In the genomic region with DNA sequence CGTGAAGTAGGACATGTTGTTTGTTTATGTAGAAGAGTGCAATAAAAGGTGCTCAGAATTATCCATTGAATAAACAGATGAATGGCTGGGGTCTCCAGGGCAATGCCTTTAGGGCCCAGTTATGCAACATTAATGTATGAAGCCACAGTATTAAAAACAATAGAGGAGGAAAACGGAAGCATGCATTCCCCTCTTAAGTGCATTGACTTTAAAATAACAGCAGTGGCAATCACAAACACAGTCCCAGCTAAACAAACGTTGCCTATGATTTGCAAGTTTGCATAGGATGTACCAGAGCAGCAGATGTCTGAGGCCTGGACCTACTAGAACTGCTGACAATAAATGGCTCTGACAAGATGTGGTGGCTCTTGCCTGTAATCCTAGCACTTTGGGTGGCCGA, we compare ENCODE assay signal across 26 cellular contexts.
A peak's percentile ranks its signal among the peaks of the same experiment; 100 is the strongest.
DNase-seq lines count a peak whose midpoint lies in the region; ATAC-seq and TF ChIP-seq lines count a peak whose summit lies in the region.
"Had no signal": no experiment of that assay in that cellular context is flagged by ENCODE, and none has a peak within 500 bp of the region (broad histone marks: within the 10 kb centered on the region; RNA-seq: fewer than 3 reads in every experiment).

No MANE protein-coding gene starts in this region.

- H3K27ac Mint-ChIP-seq in activated CD4-positive, alpha-beta T cell treated with anti-CD3 and anti-CD28 coated beads for 36 hours = no peak overlapping the region
- H3K27ac Mint-ChIP-seq: activated naive CD4-positive, alpha-beta T cell treated with anti-CD3 and anti-CD28 coated beads, Interleukin-2, amount 50 U/mL, for 24 hours; nephron; stimulated activated effector memory CD8-positive, alpha-beta T cell treated with anti-CD3 and anti-CD28 coated beads, Interleukin-12 subunit alpha, Interleukin-12 subunit beta, amount 100 ng/mL, for 72 hours; WTC11 had no signal

- H3K36me3 Mint-ChIP-seq in activated CD4-positive, alpha-beta T cell treated with anti-CD3 and anti-CD28 coated beads for 36 hours (ENCODE audit: low read depth) = no peaks in the 10 kb centered on the region
- H3K36me3 Mint-ChIP-seq: stimulated activated effector memory CD8-positive, alpha-beta T cell treated with anti-CD3 and anti-CD28 coated beads, Interleukin-12 subunit alpha, Interleukin-12 subunit beta, amount 100 ng/mL, for 72 hours had no signal

- H3K9me3 Mint-ChIP-seq in activated CD4-positive, alpha-beta T cell treated with anti-CD3 and anti-CD28 coated beads for 36 hours (ENCODE audit: low read depth) = no peaks in the 10 kb centered on the region
- H3K9me3 Mint-ChIP-seq: activated naive CD4-positive, alpha-beta T cell treated with anti-CD3 and anti-CD28 coated beads, Interleukin-2, amount 50 U/mL, for 24 hours; stimulated activated effector memory CD8-positive, alpha-beta T cell treated with anti-CD3 and anti-CD28 coated beads, Interleukin-12 subunit alpha, Interleukin-12 subunit beta, amount 100 ng/mL, for 72 hours had no signal

- no peak overlapping the region for H3K4me3 Mint-ChIP-seq in activated CD4-positive, alpha-beta T cell treated with anti-CD3 and anti-CD28 coated beads for 36 hours
- H3K4me3 Mint-ChIP-seq: activated naive CD4-positive, alpha-beta T cell treated with anti-CD3 and anti-CD28 coated beads, Interleukin-2, amount 50 U/mL, for 24 hours; nephron; stimulated activated effector memory CD8-positive, alpha-beta T cell treated with anti-CD3 and anti-CD28 coated beads, Interleukin-12 subunit alpha, Interleukin-12 subunit beta, amount 100 ng/mL, for 72 hours had no signal

- H3K27me3 ChIP-seq in colonic mucosa = no peaks in the 10 kb centered on the region
- H3K27me3 ChIP-seq: BLaER1, gastroesophageal sphincter, MG63, suprapubic skin, uterus had no signal

- no peaks in the 10 kb centered on the region for H3K36me3 ChIP-seq in colonic mucosa
- H3K36me3 ChIP-seq: BLaER1, gastroesophageal sphincter, MG63, suprapubic skin, uterus had no signal

- CTCF ChIA-PET in activated CD4-positive, alpha-beta T cell treated with anti-CD3 and anti-CD28 coated beads for 36 hours (lab: Charles Lee) = interaction anchor here (0.7 to 1.1 kb wide), 2 partner anchors 22 to 629 kb away, joined by 3 to 4 read pairs; no protein-coding TSS in a partner anchor

- ATAC-seq in activated CD4-positive, alpha-beta T cell treated with anti-CD3 and anti-CD28 coated beads for 36 hours = no peak
- ATAC-seq in HG03196 (IDR thresholded peaks at IDR 0.05; ENCODE audit: unreplicated experiment) = no peak
- ATAC-seq: gastroesophageal sphincter; HCT116; stimulated activated effector memory CD8-positive, alpha-beta T cell treated with anti-CD3 and anti-CD28 coated beads, Interleukin-12 subunit alpha, Interleukin-12 subunit beta, amount 100 ng/mL, for 72 hours; WTC11 had no signal

- peak overlapping the region in 1 of 2 donors; percentile 19 for H3K9ac ChIP-seq in colonic mucosa (ENCODE audit: low read depth in 2 of 2, low read length in 2 of 2)
- H3K9ac ChIP-seq: BLaER1 had no signal

- H3K4me3 ChIP-seq in colonic mucosa = no peak overlapping the region
- H3K4me3 ChIP-seq: BLaER1, gastroesophageal sphincter, MG63, suprapubic skin, uterus had no signal

- H3K27ac ChIP-seq in colonic mucosa = peak overlapping the region; percentile 78
- H3K27ac ChIP-seq: BLaER1, gastroesophageal sphincter, suprapubic skin, uterus had no signal

- H3K4me1 Mint-ChIP-seq in activated CD4-positive, alpha-beta T cell treated with anti-CD3 and anti-CD28 coated beads for 36 hours = no peaks in the 10 kb centered on the region
- H3K4me1 Mint-ChIP-seq: activated naive CD4-positive, alpha-beta T cell treated with anti-CD3 and anti-CD28 coated beads, Interleukin-2, amount 50 U/mL, for 24 hours; nephron; stimulated activated effector memory CD8-positive, alpha-beta T cell treated with anti-CD3 and anti-CD28 coated beads, Interleukin-12 subunit alpha, Interleukin-12 subunit beta, amount 100 ng/mL, for 72 hours had no signal

- intact Hi-C loops in colonic mucosa (cut with DNase I) = no loop called here
- intact Hi-C loops in activated CD4-positive, alpha-beta T cell treated with anti-CD3 and anti-CD28 coated beads for 36 hours (cut with DNase I, micrococcal nuclease) = no loop called here

- peak; percentile 11 to 32 for DNase-seq in SHP77 (lab: John Stamatoyannopoulos, UW)
- DNase-seq in SHP77 treated with DMSO at 0.1 percent for 48 hours (lab: John Stamatoyannopoulos, UW) = no peak
- DNase-seq in NCI-H146 treated with DMSO at 0.1 percent for 48 hours (lab: John Stamatoyannopoulos, UW; ENCODE audit: unreplicated experiment) = peak; percentile 30
- DNase-seq in colonic mucosa = no peak
- DNase-seq in DMS 273 treated with DMSO at 0.1 percent for 48 hours (lab: John Stamatoyannopoulos, UW) = no peak
- no peak for DNase-seq in activated CD4-positive, alpha-beta T cell treated with anti-CD3 and anti-CD28 coated beads for 36 hours
- DNase-seq in stimulated activated CD4-positive, alpha-beta T cell treated with anti-CD3 and anti-CD28 coated beads, Interleukin-1b, Interleukin-23, amount 100 ng/mL, for 48 hours = no peak
- DNase-seq: activated CD4-positive, alpha-beta T cell treated with anti-CD3 and anti-CD28 coated beads, Interleukin-2, amount 50 U/mL, for 4 hours; cortex of kidney; hypothalamus; left ventricle myocardium superior; MG63; NCI-H510A; RPMI8226; stimulated activated CD4-positive, alpha-beta T cell treated with anti-CD3 and anti-CD28 coated beads, Interleukin-2, amount 100 ng/mL, for 48 hours; T1000; uterus had no signal

- POLR2A ChIA-PET in activated CD4-positive, alpha-beta T cell treated with anti-CD3 and anti-CD28 coated beads for 36 hours (lab: Charles Lee) = no interaction called here

- no peaks in the 10 kb centered on the region for H3K9me3 ChIP-seq in colonic mucosa
- H3K9me3 ChIP-seq: BLaER1, gastroesophageal sphincter, MG63, suprapubic skin, uterus had no signal

- TF ChIP-seq CTCF in colonic mucosa (IDR thresholded peaks at IDR 0.05) = no peak

- peaks cover 16% of the 10 kb centered on the region for H3K4me1 ChIP-seq in colonic mucosa
- H3K4me1 ChIP-seq: BLaER1, gastroesophageal sphincter, suprapubic skin, uterus had no signal

- peaks cover 6% of the 10 kb centered on the region for H3K27me3 Mint-ChIP-seq in activated CD4-positive, alpha-beta T cell treated with anti-CD3 and anti-CD28 coated beads for 36 hours
- H3K27me3 Mint-ChIP-seq: activated naive CD4-positive, alpha-beta T cell treated with anti-CD3 and anti-CD28 coated beads, Interleukin-2, amount 50 U/mL, for 24 hours had no signal

Comparison
In these comparisons a context has a peak if more than half of its experiments do, and no peak if none do; other contexts are left out.
1. DNase-seq: peak in SHP77 (2 of 2) and NCI-H146 treated with DMSO at 0.1 percent for 48 hours (single experiment); none in SHP77 treated with DMSO at 0.1 percent for 48 hours (single experiment), colonic mucosa (single experiment), DMS 273 treated with DMSO at 0.1 percent for 48 hours (single experiment), activated CD4-positive, alpha-beta T cell treated with anti-CD3 and anti-CD28 coated beads for 36 hours (single experiment) and stimulated activated CD4-positive, alpha-beta T cell treated with anti-CD3 and anti-CD28 coated beads, Interleukin-1b, Interleukin-23, amount 100 ng/mL, for 48 hours (single experiment).